In the genomic region with DNA sequence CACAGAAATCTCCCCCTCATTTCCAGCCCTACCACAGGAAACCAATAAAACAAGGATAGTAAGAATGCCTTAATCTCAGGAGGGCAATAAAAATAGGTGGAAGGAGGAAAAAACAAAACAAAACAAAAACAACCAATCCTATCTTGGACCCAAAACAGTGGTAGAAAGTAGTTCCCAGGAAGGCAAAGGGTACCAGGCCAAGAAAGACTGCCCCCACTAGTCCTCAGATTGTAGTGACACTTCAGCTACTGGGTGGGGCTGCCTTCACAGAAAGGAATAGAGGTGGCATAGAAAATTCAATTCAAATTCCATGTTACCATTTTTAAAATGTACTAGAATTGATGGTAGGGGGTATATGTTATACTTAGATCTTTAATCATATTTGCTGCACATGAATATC, we compare ENCODE assay signal across 1 cellular context.
TF ChIP-seq lines count a peak whose summit lies in the region.

No MANE protein-coding gene starts in this region.

TF ChIP-seq in H1, 55 proteins besides CTCF, POLR2A, EP300 and RAD21:
- TF ChIP-seq POU5F1 (IDR thresholded peaks at IDR 0.05; ENCODE audit: low read depth, low read length), result no peak
- no peak for TF ChIP-seq RBBP5 (IDR thresholded peaks at IDR 0.05; ENCODE audit: borderline replicate concordance, low read depth, low read length)
- no peak for TF ChIP-seq ASH2L (IDR thresholded peaks at IDR 0.05; ENCODE audit: low read length)
- no peak for TF ChIP-seq PHF8 (conservative IDR thresholded peaks at IDR 0.05; ENCODE audit: low read depth, low read length)
- no peak for TF ChIP-seq KDM5A (IDR thresholded peaks at IDR 0.05; ENCODE audit: low read length)
- TF ChIP-seq JUN (IDR thresholded peaks at IDR 0.05; ENCODE audit: low read depth, low read length), result no peak
- no peak for TF ChIP-seq RFX5 (IDR thresholded peaks at IDR 0.05; ENCODE audit: borderline replicate concordance, low read depth, low read length)
